Comparison of ENCODE assay signal across 11 cellular contexts in genomic region chrX:33817266-33817665, GRCh38.
"Had no signal": no experiment of that assay in that cellular context is flagged by ENCODE, and none has a peak within 500 bp of the region (broad histone marks: within the 10 kb centered on the region; RNA-seq: fewer than 3 reads in every experiment).

No MANE protein-coding gene starts in this region.

- H3K4me1 Mint-ChIP-seq: GM23338, H9 had no signal

- H3K4me1 ChIP-seq: HAP-1 had no signal

- H3K27ac ChIP-seq: GM23248 had no signal

- H3K4me3 ChIP-seq: GM23248, GM23338, HAP-1 had no signal

- ATAC-seq: GM23338, HCT116 had no signal

- H3K36me3 ChIP-seq: HAP-1 had no signal

- FAIRE-seq: H1, H54 had no signal

- H3K9me3 ChIP-seq: HAP-1 had no signal

- H3K4me3 Mint-ChIP-seq: GM23338, H9, HFFc6 had no signal

- DNase-seq: GM23248, GOT3, H7, H9, HCEC 1CT, HFFc6 had no signal

- H3K9ac ChIP-seq: GM23248 had no signal

- H3K27ac Mint-ChIP-seq: GM23338, H9, HFFc6 had no signal
